In the genomic region with DNA sequence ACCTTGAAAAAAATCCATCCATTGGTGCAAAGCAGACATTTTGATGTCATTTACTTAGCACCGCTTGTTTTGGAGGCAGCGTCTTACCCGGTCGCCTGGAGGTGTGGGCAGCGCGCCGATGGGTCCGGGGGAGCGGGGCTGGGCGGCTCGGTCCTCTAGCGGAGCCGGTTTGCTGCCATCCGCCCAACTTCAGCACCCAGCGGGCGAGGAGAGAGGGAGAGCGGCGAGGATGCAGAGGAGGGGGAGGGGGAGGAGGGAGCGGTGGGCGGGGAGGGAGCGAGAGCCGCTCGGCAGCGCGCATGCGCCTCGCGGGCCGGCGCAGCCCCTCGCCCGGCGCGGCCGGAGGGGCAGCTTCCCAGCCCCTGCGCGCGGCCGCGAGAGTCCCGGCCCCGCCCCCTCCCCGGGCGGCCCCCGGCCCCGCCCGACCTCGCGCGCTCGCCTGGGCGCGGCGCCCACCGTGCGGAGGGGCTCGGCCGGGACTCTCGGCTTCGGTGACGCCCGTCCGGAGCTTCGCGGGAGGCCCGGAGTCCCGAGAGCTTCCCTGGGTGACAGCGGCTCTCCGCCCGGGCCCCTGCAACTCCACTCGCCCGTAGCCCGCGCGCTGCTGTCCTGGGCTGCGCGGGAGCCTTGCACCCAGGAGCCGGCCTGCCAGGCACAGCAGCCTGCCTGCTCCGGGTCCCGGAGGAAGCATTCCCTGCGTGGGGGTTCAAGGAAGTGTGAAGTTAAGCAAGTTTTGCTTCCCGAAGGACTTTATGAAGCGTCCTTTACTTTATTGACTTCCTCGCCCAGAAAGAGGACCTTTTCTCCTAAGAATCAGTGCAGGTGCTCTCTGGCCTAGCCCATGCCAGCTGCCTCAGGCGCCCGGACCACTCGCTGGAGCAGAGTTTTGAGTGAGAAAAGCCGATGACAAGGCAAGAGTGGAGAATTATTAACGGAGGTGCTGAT, we compare ENCODE assay signal across 8 cellular contexts. TPM values are rescaled to one million over a fixed set of nuclear protein-coding genes. Genes with fewer than 3 reads are reported as not detected.
DNase-seq lines count a peak whose midpoint lies in the region; ATAC-seq, FAIRE-seq and TF ChIP-seq lines count a peak whose summit lies in the region.

A gene with protein sequence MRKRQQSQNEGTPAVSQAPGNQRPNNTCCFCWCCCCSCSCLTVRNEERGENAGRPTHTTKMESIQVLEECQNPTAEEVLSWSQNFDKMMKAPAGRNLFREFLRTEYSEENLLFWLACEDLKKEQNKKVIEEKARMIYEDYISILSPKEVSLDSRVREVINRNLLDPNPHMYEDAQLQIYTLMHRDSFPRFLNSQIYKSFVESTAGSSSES (minus strand): TSS at position 246 of the 945 bp plus-strand sequence. CDS start 87,264 bp downstream, outside the sequence.

- dilution Hi-C loops in endothelial cell of umbilical vein (cut with MboI; ENCODE audit: extremely low pct_ligation_motif_present, low sequenced_read_pairs), result no loop called here

- H2AK5ac ChIP-seq in mesenchymal stem cell (ENCODE audit: low read length, severe bottlenecking), result no peak within 1 kb of the TSS

- POLR2A ChIA-PET in activated B cell treated with CpG ODN at 0.5 μM for 24 hours (lab: Charles Lee) (no interaction called here), endothelial cell of umbilical vein (lab: Charles Lee) (no interaction called here)

- H3K9me3 Mint-ChIP-seq in activated B cell treated with CpG ODN at 0.5 μM for 24 hours, result no peaks in the 10 kb centered on the region

- no peak within 1 kb of the TSS for H3K27ac Mint-ChIP-seq in activated B cell treated with CpG ODN at 0.5 μM for 24 hours

- TF ChIP-seq POLR2A in GM12891 (IDR thresholded peaks at IDR 0.05; ENCODE audit: low read depth, low read length) (no peak), endothelial cell of umbilical vein (IDR thresholded peaks at IDR 0.05; ENCODE audit: low read depth, low read length) (no peak), stomach (IDR thresholded peaks at IDR 0.05) (no peak)

- peak within 1 kb of the TSS; percentile 82 for H2BK120ac ChIP-seq in mesenchymal stem cell (ENCODE audit: low read depth, low read length)

- peak within 1 kb of the TSS; percentile 94 to 95 for H3K18ac ChIP-seq in mesenchymal stem cell (ENCODE audit: low read depth in 1 of 2, low read length in 2 of 2)

- H3K79me2 ChIP-seq in endothelial cell of umbilical vein (ENCODE audit: control insufficient read depth, insufficient read depth, low read length), result no peaks in the 10 kb centered on the region

- TF ChIP-seq CTCF in activated B cell treated with CpG ODN at 0.5 μM for 24 hours (IDR thresholded peaks at IDR 0.05) (no peak), endothelial cell of umbilical vein (IDR thresholded peaks at IDR 0.05; ENCODE audit: extremely low read depth in 1 of 2, insufficient read depth in 1 of 2, low read depth in 1 of 2, low read length in 2 of 2) (no peak), stomach (IDR thresholded peaks at IDR 0.05) (no peak)

- peak within 1 kb of the TSS in 1 of 2 experiments; percentile 95 for H3K4ac ChIP-seq in mesenchymal stem cell (ENCODE audit: low read depth in 1 of 2, low read length in 2 of 2)

- no peaks in the 10 kb centered on the region for H4K20me1 ChIP-seq in endothelial cell of umbilical vein (replicated peaks; ENCODE audit: control insufficient read depth, extremely low read depth, insufficient read depth, low read length)

- H2BK15ac ChIP-seq in mesenchymal stem cell (ENCODE audit: low read depth, poor library complexity, severe bottlenecking), result peak within 1 kb of the TSS; percentile 60

- H3K4me2 ChIP-seq in endothelial cell of umbilical vein (ENCODE audit: insufficient read depth, low read length) (peak within 1 kb of the TSS; percentile 100), mesenchymal stem cell (ENCODE audit: low read length, poor library complexity, severe bottlenecking) (peak within 1 kb of the TSS; percentile 93)

- no peaks in the 10 kb centered on the region for H3K36me3 Mint-ChIP-seq in activated B cell treated with CpG ODN at 0.5 μM for 24 hours (ENCODE audit: low read depth)

- peaks cover 12% of the 10 kb centered on the region; the same call in 1 of the 2 replicates for H3K4me1 ChIP-seq in HAP-1
- H3K4me1 ChIP-seq in endothelial cell of umbilical vein (ENCODE audit: control insufficient read depth, extremely low read depth, insufficient read depth, low read length), result peaks cover 14% of the 10 kb centered on the region
- peaks cover 3% of the 10 kb centered on the region for H3K4me1 ChIP-seq in mesenchymal stem cell (ENCODE audit: control insufficient read depth, insufficient read depth, low read depth, low read length)
- peaks cover 14 to 25% (median 23%) of the 10 kb centered on the region in 4 donors for H3K4me1 ChIP-seq in stomach

- intact Hi-C loops in activated B cell treated with CpG ODN at 0.5 μM for 24 hours (cut with micrococcal nuclease), result no loop called here
- intact Hi-C loops in endothelial cell of umbilical vein (cut with micrococcal nuclease), result loop anchor here (1.0 to 2.0 kb wide), 3 partner anchors 36 to 99 kb away; no protein-coding TSS in a partner anchor
- intact Hi-C loops in stomach (cut with DNase I; ENCODE audit: low total_unique reads), result no loop called here

- peak within 1 kb of the TSS; percentile 88 for H4K8ac ChIP-seq in mesenchymal stem cell (ENCODE audit: low read length)

- H3K9me1 ChIP-seq in endothelial cell of umbilical vein (replicated peaks; ENCODE audit: control insufficient read depth, extremely low read depth, insufficient read depth, low read length), result no peaks in the 10 kb centered on the region

- H3K4me3 Mint-ChIP-seq in activated B cell treated with CpG ODN at 0.5 μM for 24 hours, result peak within 1 kb of the TSS; percentile 75

- peak within 1 kb of the TSS in 1 of 2 experiments; percentile 94 for H3K23ac ChIP-seq in mesenchymal stem cell (ENCODE audit: low read length in 2 of 2)

- H3K27ac ChIP-seq in endothelial cell of umbilical vein (ENCODE audit: insufficient read depth, low read depth, low read length), result peak within 1 kb of the TSS; percentile 8
- H3K27ac ChIP-seq in mesenchymal stem cell (ENCODE audit: low read length, poor library complexity, severe bottlenecking), result peak within 1 kb of the TSS; percentile 86
- peak within 1 kb of the TSS; percentile 42 to 79 (median 71) for H3K27ac ChIP-seq in stomach

- 5% methylated on average over 41 of the region's 89 CpGs for WGBS in mesenchymal stem cell
- WGBS in stomach, 5 donors, result 2 to 25% (median 4%) methylated on average over 10 to 87 of the region's 89 CpGs

- H3K9ac ChIP-seq in endothelial cell of umbilical vein (replicated peaks; ENCODE audit: extremely low read depth, insufficient read depth, low read length) (peak within 1 kb of the TSS; percentile 57), mesenchymal stem cell (ENCODE audit: low read length) (peak within 1 kb of the TSS; percentile 89)

- H3K14ac ChIP-seq in mesenchymal stem cell (ENCODE audit: low read length in 2 of 2), result peak within 1 kb of the TSS in 1 of 2 experiments; percentile 99

- BruUV-seq in endothelial cell of umbilical vein (replicated peaks; lab: Mats Ljungman, UMichigan), result TSS peak; percentile 30

- H2AFZ ChIP-seq in endothelial cell of umbilical vein (ENCODE audit: low read depth, low read length) (peak within 1 kb of the TSS; percentile 82), mesenchymal stem cell (ENCODE audit: low read depth, low read length) (peak within 1 kb of the TSS; percentile 81)

- no peaks in the 10 kb centered on the region for H3K27me3 ChIP-seq in HAP-1 (ENCODE audit: low read depth)
- peaks cover 9 to 15% of the 10 kb centered on the region in 2 experiments for H3K27me3 ChIP-seq in endothelial cell of umbilical vein (ENCODE audit: control insufficient read depth in 2 of 2, insufficient read depth in 2 of 2, low read length in 2 of 2)
- no peaks in the 10 kb centered on the region for H3K27me3 ChIP-seq in mesenchymal stem cell (ENCODE audit: control insufficient read depth in 1 of 2, insufficient read depth in 1 of 2, low read length in 2 of 2)
- peaks cover 0 to 52% (median 19%) of the 10 kb centered on the region in 3 donors for H3K27me3 ChIP-seq in stomach

- H3K4me3 ChIP-seq in HAP-1 (peak within 1 kb of the TSS; percentile 73), endothelial cell of umbilical vein (replicated peaks in 1 of 3; ENCODE audit: insufficient read depth in 1 of 3, low read depth in 1 of 3, low read length in 3 of 3) (peak within 1 kb of the TSS; percentile 69 to 76 (median 70)), mesenchymal stem cell (ENCODE audit: insufficient read depth in 1 of 2, low read depth in 1 of 2, low read length in 2 of 2) (peak within 1 kb of the TSS; percentile 89 to 99), stomach (peak within 1 kb of the TSS; percentile 58 to 79 (median 70))

- ATAC-seq in activated B cell treated with CpG ODN at 0.5 μM for 24 hours (ENCODE audit: low read depth), result peak; percentile 47

- H3K9me3 ChIP-seq in HAP-1 (no peaks in the 10 kb centered on the region), endothelial cell of umbilical vein (replicated peaks; ENCODE audit: control insufficient read depth, insufficient read depth, low read length) (no peaks in the 10 kb centered on the region), mesenchymal stem cell (ENCODE audit: control insufficient read depth, low read length) (no peaks in the 10 kb centered on the region), stomach (no peaks in the 10 kb centered on the region)

- H3K36me3 ChIP-seq in HAP-1 (replicated peaks) (no peaks in the 10 kb centered on the region), endothelial cell of umbilical vein (ENCODE audit: control insufficient read depth in 2 of 2, extremely low read depth in 1 of 2, insufficient read depth in 2 of 2, low read length in 2 of 2) (no peaks in the 10 kb centered on the region), mesenchymal stem cell (ENCODE audit: control insufficient read depth in 1 of 2, insufficient read depth in 2 of 2, low read depth in 1 of 2, low read length in 2 of 2) (no peaks in the 10 kb centered on the region), stomach (no peaks in the 10 kb centered on the region)

- H4K91ac ChIP-seq in mesenchymal stem cell (ENCODE audit: low read length), result peak within 1 kb of the TSS; percentile 80

- DNase-seq in GM12891 (ENCODE audit: insufficient read length, low spot score) (peak; percentile 50), HAP-1 (ENCODE audit: low spot score in 2 of 2) (peak; percentile 61 to 86), NCI-H1105 (lab: John Stamatoyannopoulos, UW) (peak; percentile 79), activated B cell treated with CpG ODN at 0.5 μM for 24 hours (no peak), endothelial cell of umbilical vein (ENCODE audit: low read depth, low spot score) (peak; percentile 57), mesenchymal stem cell (peak; percentile 80), stomach (peak; percentile 35), SKM-1 (lab: John Stamatoyannopoulos, UW; ENCODE audit: unreplicated experiment) (no peak)

- no peak for TF ChIP-seq EP300 in stomach (IDR thresholded peaks at IDR 0.05)

- in situ Hi-C loops in HAP-1 (cut with MboI; ENCODE audit: low sequenced_read_pairs), result no loop called here

- H3K27me3 Mint-ChIP-seq in activated B cell treated with CpG ODN at 0.5 μM for 24 hours, result peaks cover 34% of the 10 kb centered on the region

- peaks cover 21% of the 10 kb centered on the region for H3K4me1 Mint-ChIP-seq in activated B cell treated with CpG ODN at 0.5 μM for 24 hours

- peak within 1 kb of the TSS; percentile 28 to 86 for H2BK12ac ChIP-seq in mesenchymal stem cell (ENCODE audit: low read length in 2 of 2)

- H2BK5ac ChIP-seq in mesenchymal stem cell (ENCODE audit: low read depth, low read length, poor library complexity, severe bottlenecking), result peak within 1 kb of the TSS; percentile 87

- no peaks in the 10 kb centered on the region for H3K79me1 ChIP-seq in mesenchymal stem cell (replicated peaks; ENCODE audit: low read length, poor library complexity, severe bottlenecking)

- CTCF ChIA-PET in activated B cell treated with CpG ODN at 0.5 μM for 24 hours (lab: Charles Lee) (no interaction called here), endothelial cell of umbilical vein (lab: Charles Lee) (interaction anchor here (0.6 to 2.2 kb wide), 5 partner anchors 21 to 182 kb away, joined by 3 to 9 read pairs (median 3); no protein-coding TSS in a partner anchor)

- FAIRE-seq in GM12891 (lab: Jason Lieb, UNC) (no peak), endothelial cell of umbilical vein (lab: Jason Lieb, UNC) (peak; percentile 58)

RNA-seq across cellular contexts. Expression of the gene that starts here (rescaled TPM):
- 0.09 TPM for polyA plus RNA-seq in GM12891 (2012; ENCODE audit: low read depth, missing spikeins)
- total RNA-seq in activated B cell treated with CpG ODN at 0.5 μM for 24 hours, result not detected in 2 replicates
- total RNA-seq in endothelial cell of umbilical vein, result 1.1 and 2.3 TPM in 2 replicates
- polyA plus RNA-seq in endothelial cell of umbilical vein, result 0.18 and 0.40 TPM in 2 replicates
- polyA plus RNA-seq in endothelial cell of umbilical vein (2011; cell fraction: cytosol; rRNA removed), result 0.27 and 0.49 TPM in 2 replicates
- 0.71 and 1.2 TPM in 2 replicates for polyA plus RNA-seq in endothelial cell of umbilical vein (2011; cell fraction: nucleus; rRNA removed)
- 0.63 and 1.6 TPM in 2 replicates for polyA plus RNA-seq in endothelial cell of umbilical vein (2012)
- 0.41 and 0.70 TPM in 2 replicates for polyA minus RNA-seq in endothelial cell of umbilical vein
- polyA minus RNA-seq in endothelial cell of umbilical vein (2011; cell fraction: cytosol; rRNA and poly(A)+ RNA removed), result not detected
- polyA minus RNA-seq in endothelial cell of umbilical vein (2011; cell fraction: nucleus; rRNA and poly(A)+ RNA removed), result 1.6 and 2.1 TPM in 2 replicates
- 15.7 TPM for polyA plus RNA-seq in mesenchymal stem cell (2013, experiment 1 of 2)
- 15.0 TPM for polyA plus RNA-seq in mesenchymal stem cell (2013, experiment 2 of 2)
- total RNA-seq in stomach, result 1 to 10 TPM in 3 of 5 donors, under 1 TPM in 1, not detected in 1; 0.45 to 2.8 (median 2.0) TPM
- polyA plus RNA-seq in stomach, result 1 to 10 TPM in 2 of 3 donors, under 1 TPM in 1; 0.33 to 1.7 (median 1.7) TPM

Comparison
In these comparisons a context has a peak if more than half of its experiments do, and no peak if none do; other contexts are left out.
1. Peak in ATAC-seq in activated B cell treated with CpG ODN at 0.5 μM for 24 hours; RNA of the gene not detected or under 1 TPM.
2. DNase-seq: peak in GM12891 (single experiment), HAP-1 (2 of 2), NCI-H1105 (single experiment), endothelial cell of umbilical vein (single experiment), mesenchymal stem cell (single experiment) and stomach (single experiment); none in activated B cell treated with CpG ODN at 0.5 μM for 24 hours (single experiment) and SKM-1 (single experiment).
3. H3K27ac ChIP-seq: peak in every context shown above with its lines; median percentile 86 in mesenchymal stem cell; 71 in stomach; 8 in endothelial cell of umbilical vein.
4. Peak in every context shown above with its lines, with median percentiles within 50 percentile points of each other: H3K4me3 ChIP-seq.